In genomic region chr12:76348079-76348901, GRCh38 we compare ENCODE assay signal across 8 cellular contexts. TPM values are rescaled to one million over a fixed set of nuclear protein-coding genes. Genes with fewer than 3 reads are reported as not detected.
DNase-seq lines count a peak whose midpoint lies in the region; ATAC-seq, FAIRE-seq and TF ChIP-seq lines count a peak whose summit lies in the region.

BBS10 (minus strand) TSS chr12:76348415; CDS start chr12:76348358, 57 bp downstream.

- peak within 1 kb of the TSS; percentile 66 to 87 for H3K9ac ChIP-seq in kidney (ENCODE audit: low read length in 2 of 2)

- DNase-seq in AG09319 (ENCODE audit: extremely low read depth, low read depth) (peak; percentile 72), NCI-H2227 treated with DMSO at 0.1 percent for 48 hours (lab: John Stamatoyannopoulos, UW) (peak; percentile 93), cerebellar nuclear complex (lab: John Stamatoyannopoulos, UW) (peak; percentile 38 to 77), kidney (peak; percentile 96)
- peak; percentile 70 for DNase-seq in activated CD4-positive, CD25-positive, alpha-beta regulatory T cell treated with anti-CD3 and anti-CD28 coated beads, Interleukin-2, amount 50 U/mL, for 16 hours (ENCODE audit: low read depth, low spot score)
- DNase-seq in stimulated activated CD4-positive, alpha-beta T cell treated with anti-CD3 and anti-CD28 coated beads, Interleukin-15, amount 100 ng/mL, for 24 hours, result peak; percentile 92

- TF ChIP-seq CTCF in AG09319 (IDR thresholded peaks at IDR 0.05; ENCODE audit: low read depth, low read length), result peak; percentile 66
- TF ChIP-seq CTCF in kidney (IDR thresholded peaks at IDR 0.05; ENCODE audit: borderline replicate concordance, extremely low read depth, insufficient read depth), result peak; percentile 11

- no peak for FAIRE-seq in kidney (lab: Jason Lieb, UNC)

- peak within 1 kb of the TSS; percentile 69 to 88 for H3K27ac ChIP-seq in kidney (ENCODE audit: low read depth in 2 of 2, low read length in 2 of 2)

- no peaks in the 10 kb centered on the region for H3K36me3 ChIP-seq in kidney (ENCODE audit: control insufficient read depth in 1 of 2, insufficient read depth in 2 of 2, low read length in 2 of 2)

- H3K9me3 ChIP-seq in kidney (ENCODE audit: control insufficient read depth in 1 of 2, low read length in 2 of 2), result no peaks in the 10 kb centered on the region

- peak; percentile 98 for ATAC-seq in GM18909 (IDR thresholded peaks at IDR 0.05; ENCODE audit: poor library complexity, unreplicated experiment)
- ATAC-seq in HG03175 (IDR thresholded peaks at IDR 0.05; ENCODE audit: unreplicated experiment), result peak; percentile 98

- intact Hi-C loops in kidney (cut with DNase I), result no loop called here

- H3K4me1 ChIP-seq in kidney (ENCODE audit: control insufficient read depth in 1 of 2, insufficient read depth in 1 of 2, low read depth in 1 of 2, low read length in 2 of 2), result peaks cover 5 to 13% of the 10 kb centered on the region in 2 donors

- H3K4me3 ChIP-seq in kidney (ENCODE audit: low read length in 2 of 2), result peak within 1 kb of the TSS; percentile 83 to 93

RNA-seq across cellular contexts. Expression of gene BBS10, which starts in this region (rescaled TPM):
- 10.9 TPM for total RNA-seq in kidney
- 5.1 TPM for polyA plus RNA-seq in kidney (ENCODE audit: insufficient read depth, low read depth, low replicate concordance)

Comparison
In these comparisons a context has a peak if more than half of its experiments do, and no peak if none do; other contexts are left out.
1. Peak in every context shown above with its lines: DNase-seq, ATAC-seq, H3K4me3 ChIP-seq and H3K27ac ChIP-seq.